24 cellular contexts compared by ENCODE assay signal in genomic region chr11:11152877-11153276, GRCh38.
"Had no signal": no experiment of that assay in that cellular context is flagged by ENCODE, and none has a peak within 500 bp of the region (broad histone marks: within the 10 kb centered on the region; RNA-seq: fewer than 3 reads in every experiment).

No MANE protein-coding gene starts in this region.

- FAIRE-seq: kidney, pancreas, small intestine had no signal

- H3K9me3 ChIP-seq: esophagus squamous epithelium, left ventricle myocardium inferior, lower lobe of right lung, pancreas, tibial artery, upper lobe of right lung, vagina had no signal

- H3K4me1 ChIP-seq: pancreas had no signal

- H3K27me3 Mint-ChIP-seq: progenitor cell of endocrine pancreas had no signal

- H3K36me3 ChIP-seq: esophagus squamous epithelium, left ventricle myocardium inferior, lower lobe of right lung, pancreas, tibial artery, upper lobe of right lung, vagina had no signal

- H3K36me3 Mint-ChIP-seq: immature natural killer cell had no signal

- H3K27ac ChIP-seq: coronary artery, dorsolateral prefrontal cortex, epithelial cell of prostate, esophagus squamous epithelium, left ventricle myocardium inferior, lower lobe of right lung, pancreas, tibial artery, upper lobe of right lung, vagina had no signal

- H3K4me3 ChIP-seq: coronary artery, dorsolateral prefrontal cortex, esophagus squamous epithelium, left ventricle myocardium inferior, lower lobe of right lung, pancreas, tibial artery, upper lobe of right lung, vagina had no signal

- H3K27me3 ChIP-seq: dorsolateral prefrontal cortex, esophagus squamous epithelium, pancreas, tibial artery, upper lobe of right lung, vagina had no signal

- H3K9me3 Mint-ChIP-seq: nephron progenitor cell had no signal

- H3K4me3 Mint-ChIP-seq: immature natural killer cell, nephron progenitor cell had no signal

- ATAC-seq: left cardiac atrium; lower lobe of right lung; pancreas; right cardiac atrium; stimulated activated naive CD8-positive, alpha-beta T cell treated with anti-CD3 and anti-CD28 coated beads, Interleukin-15, Interleukin-2, amounts not matched to agents 100 U/mL and 50 U/mL, for 24 hours; upper lobe of right lung had no signal

- H3K27ac Mint-ChIP-seq: immature natural killer cell, nephron progenitor cell, progenitor cell of endocrine pancreas had no signal

- DNase-seq: dorsolateral prefrontal cortex; effector memory CD4-positive, alpha-beta T cell; esophagus squamous epithelium; foreskin fibroblast; immature natural killer cell; kidney; left cardiac atrium; left ventricle myocardium inferior; lower lobe of right lung; mesenchymal stem cell; midbrain; nephron progenitor cell; nucleus accumbens; pancreas; right cardiac atrium; small intestine; stimulated activated CD4-positive, alpha-beta T cell treated with anti-CD3 and anti-CD28 coated beads, Interleukin-12 subunit alpha, Interleukin-12 subunit beta, amount 100 ng/mL, for 4 hours; stimulated activated naive CD8-positive, alpha-beta T cell treated with anti-CD3 and anti-CD28 coated beads, Interleukin-15, Interleukin-2, amounts not matched to agents 100 U/mL and 50 U/mL, for 24 hours; tibial artery; upper lobe of right lung had no signal
